Comparison of ENCODE assay signal across 8 cellular contexts in genomic region chr16:65070831-65071230, GRCh38. TPM values are rescaled to one million over a fixed set of nuclear protein-coding genes. Genes with fewer than 3 reads are reported as not detected.
A peak's percentile ranks its signal among the peaks of the same experiment; 100 is the strongest.
DNase-seq lines count a peak whose midpoint lies in the region; ATAC-seq, FAIRE-seq and TF ChIP-seq lines count a peak whose summit lies in the region.

No MANE protein-coding gene starts in this region.

- in situ Hi-C loops in astrocyte of the spinal cord (cut with HindIII; ENCODE audit: low sequenced_read_pairs) = no loop called here

- no peaks in the 10 kb centered on the region for H3K9me3 ChIP-seq in small intestine (ENCODE audit: control insufficient read depth, low read depth)

- FAIRE-seq in small intestine (lab: Jason Lieb, UNC) = no peak

- DNase-seq in HK-2 (ENCODE audit: unreplicated experiment) (peak; percentile 44), astrocyte of the spinal cord (ENCODE audit: low read depth, low spot score) (peak; percentile 97), iPS-NIHi7 (ENCODE audit: extremely low spot score) (peak; percentile 67), small intestine (peak; percentile 5), GDM1 (lab: John Stamatoyannopoulos, UW) (no peak), SW 1271 (lab: John Stamatoyannopoulos, UW) (no peak), NOMO-1 treated with DMSO at 0.1 percent for 48 hours (lab: John Stamatoyannopoulos, UW; ENCODE audit: unreplicated experiment) (no peak)

- ATAC-seq in HG02588 (IDR thresholded peaks at IDR 0.05; ENCODE audit: unreplicated experiment) = no peak

- no peaks in the 10 kb centered on the region for H3K4me1 ChIP-seq in small intestine (ENCODE audit: control insufficient read depth in 2 of 2, insufficient read depth in 1 of 2, low read depth in 1 of 2, low read length in 1 of 2)

- H3K27me3 ChIP-seq in small intestine (ENCODE audit: control insufficient read depth in 2 of 2, insufficient read depth in 2 of 2, low read length in 2 of 2) = no peaks in the 10 kb centered on the region

- no peaks in the 10 kb centered on the region for H3K36me3 ChIP-seq in small intestine (ENCODE audit: control insufficient read depth in 2 of 2, insufficient read depth in 2 of 2, low read length in 2 of 2)

- TF ChIP-seq CTCF in astrocyte of the spinal cord (IDR thresholded peaks at IDR 0.05; ENCODE audit: low read depth, low read length) = no peak

- H3K27ac ChIP-seq in small intestine (ENCODE audit: low read depth in 1 of 2, low read length in 1 of 2) = peak overlapping the region in 1 of 2 donors; percentile 56

- 32 to 37% (median 34%) methylated on average over 5 of the region's 5 CpGs for WGBS in small intestine, 3 donors

- H3K4me3 ChIP-seq in astrocyte of the spinal cord (ENCODE audit: low read depth, low read length) = no peak overlapping the region
- H3K4me3 ChIP-seq in small intestine (ENCODE audit: low read depth in 1 of 2, low read length in 2 of 2) = no peak overlapping the region

RNA-seq across cellular contexts. Expression of gene CDH11, which starts 51.0 kb away (rescaled TPM):
- polyA plus RNA-seq in small intestine = 1 to 10 TPM in 2 of 3 donors, under 1 TPM in 1; 0.22 to 2.2 (median 1.1) TPM

Comparison
In these comparisons a context has a peak if more than half of its experiments do, and no peak if none do; other contexts are left out.
1. DNase-seq: peak in HK-2 (single experiment), astrocyte of the spinal cord (single experiment), iPS-NIHi7 (single experiment) and small intestine (single experiment); none in GDM1 (single experiment), SW 1271 (0 of 2) and NOMO-1 treated with DMSO at 0.1 percent for 48 hours (single experiment).